Comparison of ENCODE assay signal across 8 cellular contexts in genomic region chr17:1532836-1533602, GRCh38. TPM values are rescaled to one million over a fixed set of nuclear protein-coding genes. Genes with fewer than 3 reads are reported as not detected.
DNase-seq lines count a peak whose midpoint lies in the region; ATAC-seq and TF ChIP-seq lines count a peak whose summit lies in the region.

No MANE protein-coding gene starts in this region.

- POLR2A ChIA-PET in activated naive CD8-positive, alpha-beta T cell treated with anti-CD3 and anti-CD28 coated beads, Interleukin-2, amount 10 ng/mL, durations not matched to agents 7 days and 5 days (lab: Charles Lee), result interaction anchor here (0.8 to 1.3 kb wide), 4 partner anchors 16 to 133 kb away, joined by 3 read pairs; partner anchors contain the start of genes INPP5K and YWHAE

- H3K36me3 ChIP-seq in liver (ENCODE audit: control insufficient read depth in 4 of 4, insufficient read depth in 3 of 4, low read depth in 1 of 4, low read length in 3 of 4) (peaks cover 7 to 63% (median 40%) of the 10 kb centered on the region in 4 donors), adrenal gland (replicated peaks in 1 of 2) (peaks cover 0 to 77% of the 10 kb centered on the region in 2 donors)

- WGBS in liver, result 88% methylated on average over 10 of the region's 10 CpGs
- 78 to 90% (median 88%) methylated on average over 5 to 10 of the region's 10 CpGs for WGBS in adrenal gland, 4 donors

- TF ChIP-seq CTCF in GM12865 (IDR thresholded peaks at IDR 0.05; ENCODE audit: insufficient read depth, low read depth, low read length, missing control alignments), result peak; percentile 47
- TF ChIP-seq CTCF in liver (IDR thresholded peaks at IDR 0.05; ENCODE audit: low read depth, low read length, missing input control), result no peak
- TF ChIP-seq CTCF in adrenal gland (IDR thresholded peaks at IDR 0.05), result peak in 2 of 6 experiments; percentile 4 to 10

- no peaks in the 10 kb centered on the region for H3K9me3 Mint-ChIP-seq in activated naive CD8-positive, alpha-beta T cell treated with anti-CD3 and anti-CD28 coated beads, Interleukin-2, amount 10 ng/mL, durations not matched to agents 7 days and 5 days

- H3K4me1 ChIP-seq in liver (ENCODE audit: control insufficient read depth in 4 of 4, insufficient read depth in 4 of 4, low read length in 3 of 4), result no peaks in the 10 kb centered on the region
- H3K4me1 ChIP-seq in adrenal gland (replicated peaks in 1 of 2), result no peaks in the 10 kb centered on the region

- no peak overlapping the region for H3K9ac ChIP-seq in liver (ENCODE audit: low read depth in 1 of 2, low read length in 2 of 2)

- intact Hi-C loops in adrenal gland (cut with DNase I), result no loop called here

- H3K4me3 Mint-ChIP-seq in activated naive CD8-positive, alpha-beta T cell treated with anti-CD3 and anti-CD28 coated beads, Interleukin-2, amount 10 ng/mL, durations not matched to agents 7 days and 5 days, result no peak overlapping the region

- H3K9me3 ChIP-seq in liver (ENCODE audit: control insufficient read depth in 4 of 4, low read length in 3 of 4) (no peaks in the 10 kb centered on the region), adrenal gland (replicated peaks in 1 of 3) (no peaks in the 10 kb centered on the region)

- H3K36me3 Mint-ChIP-seq in activated naive CD8-positive, alpha-beta T cell treated with anti-CD3 and anti-CD28 coated beads, Interleukin-2, amount 10 ng/mL, durations not matched to agents 7 days and 5 days, result peaks cover 8% of the 10 kb centered on the region

- H3K4me3 ChIP-seq in GM12865 (ENCODE audit: low read depth, low read length) (no peak overlapping the region), liver (ENCODE audit: low read depth in 1 of 3, low read length in 3 of 3) (no peak overlapping the region), adrenal gland (no peak overlapping the region)

- TF ChIP-seq POLR2A in adrenal gland (IDR thresholded peaks at IDR 0.05), result no peak

- H3K27me3 Mint-ChIP-seq in activated naive CD8-positive, alpha-beta T cell treated with anti-CD3 and anti-CD28 coated beads, Interleukin-2, amount 10 ng/mL, durations not matched to agents 7 days and 5 days, result no peaks in the 10 kb centered on the region

- peak; percentile 72 for ATAC-seq in activated naive CD8-positive, alpha-beta T cell treated with anti-CD3 and anti-CD28 coated beads, Interleukin-2, amount 10 ng/mL, durations not matched to agents 7 days and 5 days (ENCODE audit: low read depth)
- ATAC-seq in GM18502 (IDR thresholded peaks at IDR 0.05; ENCODE audit: poor library complexity, unreplicated experiment), result no peak

- no peak overlapping the region for H3K27ac Mint-ChIP-seq in activated naive CD8-positive, alpha-beta T cell treated with anti-CD3 and anti-CD28 coated beads, Interleukin-2, amount 10 ng/mL, durations not matched to agents 7 days and 5 days

- peak; percentile 28 to 55 for TF ChIP-seq RAD21 in liver (IDR thresholded peaks at IDR 0.05)

- DNase-seq in GM12865 (ENCODE audit: low read depth) (peak; percentile 56), OCI-M1 (lab: John Stamatoyannopoulos, UW) (peak; percentile 69), adrenal gland (no peak), DMS114 treated with DMSO at 0.1 percent for 48 hours (lab: John Stamatoyannopoulos, UW; ENCODE audit: unreplicated experiment) (no peak)
- peak; percentile 53 for DNase-seq in activated naive CD8-positive, alpha-beta T cell treated with anti-CD3 and anti-CD28 coated beads, Interleukin-2, amount 10 ng/mL, durations not matched to agents 7 days and 5 days
- DNase-seq in NK-92 treated with Interleukin-12 subunit alpha and Interleukin-12 subunit beta, amount 100 ng/mL, for 24 hours (lab: John Stamatoyannopoulos, UW), result no peak

- H3K27ac ChIP-seq in liver (ENCODE audit: low read depth in 1 of 2, low read length in 2 of 2), result no peak overlapping the region
- H3K27ac ChIP-seq in adrenal gland, result no peak overlapping the region

- H3K27me3 ChIP-seq in liver (ENCODE audit: control insufficient read depth in 4 of 4, insufficient read depth in 4 of 4, low read length in 3 of 4) (no peaks in the 10 kb centered on the region), adrenal gland (no peaks in the 10 kb centered on the region)

- H3K4me1 Mint-ChIP-seq in activated naive CD8-positive, alpha-beta T cell treated with anti-CD3 and anti-CD28 coated beads, Interleukin-2, amount 10 ng/mL, durations not matched to agents 7 days and 5 days, result peaks cover 4% of the 10 kb centered on the region

TF ChIP-seq in liver, 16 proteins besides CTCF, POLR2A, EP300 and RAD21:
- no peak for TF ChIP-seq FOXA2 (IDR thresholded peaks at IDR 0.05)
- no peak for TF ChIP-seq HNF4G (IDR thresholded peaks at IDR 0.05)
- no peak for TF ChIP-seq MAX (IDR thresholded peaks at IDR 0.05)

RNA-seq across cellular contexts. Expression of gene INPP5K, which starts 16.6 kb away (rescaled TPM):
- 10 to 100 TPM; 56.7 to 58.7 TPM for total RNA-seq in activated naive CD8-positive, alpha-beta T cell treated with anti-CD3 and anti-CD28 coated beads, Interleukin-2, amount 10 ng/mL, durations not matched to agents 7 days and 5 days
- total RNA-seq in liver (10 to 100 TPM; 19.2 to 47.1 TPM), adrenal gland (10 to 100 TPM; 22.3 to 91.6 (median 39.9) TPM)
- polyA plus RNA-seq in liver (10 to 100 TPM in 1 of 2 donors, 1 to 10 TPM in 1; 9.9 to 12.5 TPM), adrenal gland (10 to 100 TPM; 22.6 to 41.1 (median 34.0) TPM)

RNA-seq across cellular contexts. Expression of gene PITPNA, which starts 29.6 kb away (rescaled TPM):
- 10 to 100 TPM; 38.4 to 48.3 TPM for total RNA-seq in activated naive CD8-positive, alpha-beta T cell treated with anti-CD3 and anti-CD28 coated beads, Interleukin-2, amount 10 ng/mL, durations not matched to agents 7 days and 5 days
- total RNA-seq in liver (10 to 100 TPM; 14.2 to 14.7 TPM), adrenal gland (100 to 1,000 TPM in 1 of 8 donors, 10 to 100 TPM in 7; 32.1 to 107 (median 54.3) TPM)
- polyA plus RNA-seq in liver (10 to 100 TPM in 1 of 2 donors, 1 to 10 TPM in 1; 7.4 to 21.3 TPM), adrenal gland (100 to 1,000 TPM in 1 of 3 donors, 10 to 100 TPM in 2; 16.4 to 157 (median 17.8) TPM)

RNA-seq across cellular contexts. Expression of gene MYO1C, which starts 40.5 kb away (rescaled TPM):
- total RNA-seq in activated naive CD8-positive, alpha-beta T cell treated with anti-CD3 and anti-CD28 coated beads, Interleukin-2, amount 10 ng/mL, durations not matched to agents 7 days and 5 days, result 10 to 100 TPM; 28.6 to 34.1 TPM
- 10 to 100 TPM; 20.3 to 61.7 TPM for total RNA-seq in liver
- 10 to 100 TPM; 22.9 to 33.6 TPM for polyA plus RNA-seq in liver
- total RNA-seq in adrenal gland, result 100 to 1,000 TPM in 1 of 8 donors, 10 to 100 TPM in 7; 50.4 to 103 (median 79.1) TPM
- 10 to 100 TPM; 35.6 to 71.4 (median 71.3) TPM for polyA plus RNA-seq in adrenal gland

Comparison
In these comparisons a context has a peak if more than half of its experiments do, and no peak if none do; other contexts are left out.
1. DNase-seq: peak in GM12865 (single experiment), OCI-M1 (single experiment) and activated naive CD8-positive, alpha-beta T cell treated with anti-CD3 and anti-CD28 coated beads, Interleukin-2, amount 10 ng/mL, durations not matched to agents 7 days and 5 days (single experiment); none in NK-92 treated with Interleukin-12 subunit alpha and Interleukin-12 subunit beta, amount 100 ng/mL, for 24 hours (single experiment), adrenal gland (0 of 7) and DMS114 treated with DMSO at 0.1 percent for 48 hours (single experiment).